Comparison of ENCODE assay signal across 1 cellular context in genomic region chr16:53346-54236, GRCh38.
TF ChIP-seq lines count a peak whose summit lies in the region.

Gene POLR3K, minus strand, starts transcription at chr16:53608. Its CDS starts 22 bp downstream, at chr16:53586.
Gene SNRNP25, plus strand, starts transcription at chr16:53828. Its CDS starts 189 bp downstream, at chr16:54017.

TF ChIP-seq in HepG2, 621 proteins besides CTCF, POLR2A, EP300 and RAD21 (continues in another document):
- TF ChIP-seq HNF1A (IDR thresholded peaks at IDR 0.05; ENCODE audit: low read depth) (no peak), HNF1A (CRISPR knock-in tag; IDR thresholded peaks at IDR 0.05; ENCODE audit: borderline replicate concordance) (no peak), SOX13 (IDR thresholded peaks at IDR 0.05) (no peak), SOX13 (CRISPR knock-in tag; conservative IDR thresholded peaks at IDR 0.05 in 1 of 2, IDR thresholded peaks at IDR 0.05 in 1 of 2) (no peak), ZNF441 (CRISPR knock-in tag; IDR thresholded peaks at IDR 0.05; ENCODE audit: borderline replicate concordance) (peak; percentile 25; the same call in 1 of the 2 replicates), ZBTB7A (CRISPR knock-in tag; IDR thresholded peaks at IDR 0.05) (peak; percentile 21; the same call in 1 of the 2 replicates), ZNF816 (CRISPR knock-in tag; IDR thresholded peaks at IDR 0.05; ENCODE audit: borderline replicate concordance) (no peak), FOXO1 (CRISPR knock-in tag; IDR thresholded peaks at IDR 0.05) (peak; percentile 5; the same call in 1 of the 2 replicates), ELK4 (CRISPR knock-in tag; IDR thresholded peaks at IDR 0.05; ENCODE audit: borderline replicate concordance) (no peak), NR3C1 (CRISPR knock-in tag; IDR thresholded peaks at IDR 0.05) (no peak), ZNF619 (CRISPR knock-in tag; IDR thresholded peaks at IDR 0.05) (0 out of 2 replicates have a peak, but pooled peaks have one; percentile 36), FOXJ3 (CRISPR knock-in tag; IDR thresholded peaks at IDR 0.05; ENCODE audit: borderline replicate concordance) (no peak), TCF7L2 (IDR thresholded peaks at IDR 0.05; ENCODE audit: low read depth, low read length) (no peak), ZSCAN12 (CRISPR knock-in tag; IDR thresholded peaks at IDR 0.05) (no peak), PAF1 (CRISPR knock-in tag; IDR thresholded peaks at IDR 0.05) (no peak), BRF2 (CRISPR knock-in tag; IDR thresholded peaks at IDR 0.05) (no peak), PAXIP1 (CRISPR knock-in tag; conservative IDR thresholded peaks at IDR 0.05) (0 out of 2 replicates have a peak, but pooled peaks have one; percentile 6), HNF1B (CRISPR knock-in tag; IDR thresholded peaks at IDR 0.05) (peak; percentile 43; the same call in 1 of the 2 replicates), ZNF263 (CRISPR knock-in tag; IDR thresholded peaks at IDR 0.05) (peak; percentile 48; the same call in 1 of the 2 replicates), TCF7 (IDR thresholded peaks at IDR 0.05; ENCODE audit: low read depth) (no peak), ZMAT3 (CRISPR knock-in tag; conservative IDR thresholded peaks at IDR 0.05) (peak; percentile 93), ZNF205 (CRISPR knock-in tag; IDR thresholded peaks at IDR 0.05) (peak; percentile 13; the same call in 1 of the 2 replicates), ZBTB7B (CRISPR knock-in tag; IDR thresholded peaks at IDR 0.05) (peak; percentile 69), ZNF234 (CRISPR knock-in tag; conservative IDR thresholded peaks at IDR 0.05) (peak; percentile 16; the same call in 1 of the 2 replicates), ZNF788 (CRISPR knock-in tag; IDR thresholded peaks at IDR 0.05; ENCODE audit: borderline replicate concordance) (peak; percentile 72; the same call in 1 of the 2 replicates), ZHX2 (IDR thresholded peaks at IDR 0.05; ENCODE audit: low read depth) (no peak), ZHX2 (CRISPR knock-in tag; IDR thresholded peaks at IDR 0.05; ENCODE audit: borderline replicate concordance) (no peak), ZNF24 (IDR thresholded peaks at IDR 0.05) (no peak), SALL1 (CRISPR knock-in tag; IDR thresholded peaks at IDR 0.05) (peak; percentile 28), PHF21A (CRISPR knock-in tag; IDR thresholded peaks at IDR 0.05) (peak; percentile 31; the same call in 1 of the 2 replicates), ZNF501 (CRISPR knock-in tag; IDR thresholded peaks at IDR 0.05) (peak; percentile 86; the same call in 1 of the 2 replicates), CHD2 (IDR thresholded peaks at IDR 0.05; ENCODE audit: low read depth, low read length) (peak; percentile 67), CBFB (CRISPR knock-in tag; IDR thresholded peaks at IDR 0.05) (peak; percentile 41; the same call in 1 of the 2 replicates)
- TF ChIP-seq, protein P1, sequence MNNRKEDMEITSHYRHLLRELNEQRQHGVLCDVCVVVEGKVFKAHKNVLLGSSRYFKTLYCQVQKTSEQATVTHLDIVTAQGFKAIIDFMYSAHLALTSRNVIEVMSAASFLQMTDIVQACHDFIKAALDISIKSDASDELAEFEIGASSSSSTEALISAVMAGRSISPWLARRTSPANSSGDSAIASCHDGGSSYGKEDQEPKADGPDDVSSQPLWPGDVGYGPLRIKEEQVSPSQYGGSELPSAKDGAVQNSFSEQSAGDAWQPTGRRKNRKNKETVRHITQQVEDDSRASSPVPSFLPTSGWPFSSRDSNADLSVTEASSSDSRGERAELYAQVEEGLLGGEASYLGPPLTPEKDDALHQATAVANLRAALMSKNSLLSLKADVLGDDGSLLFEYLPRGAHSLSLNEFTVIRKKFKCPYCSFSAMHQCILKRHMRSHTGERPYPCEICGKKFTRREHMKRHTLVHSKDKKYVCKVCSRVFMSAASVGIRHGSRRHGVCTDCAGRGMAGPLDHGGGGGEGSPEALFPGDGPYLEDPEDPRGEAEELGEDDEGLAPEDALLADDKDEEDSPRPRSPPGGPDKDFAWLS (CRISPR knock-in tag; IDR thresholded peaks at IDR 0.05; ENCODE audit: borderline replicate concordance): no peak
- TF ChIP-seq, protein P2, sequence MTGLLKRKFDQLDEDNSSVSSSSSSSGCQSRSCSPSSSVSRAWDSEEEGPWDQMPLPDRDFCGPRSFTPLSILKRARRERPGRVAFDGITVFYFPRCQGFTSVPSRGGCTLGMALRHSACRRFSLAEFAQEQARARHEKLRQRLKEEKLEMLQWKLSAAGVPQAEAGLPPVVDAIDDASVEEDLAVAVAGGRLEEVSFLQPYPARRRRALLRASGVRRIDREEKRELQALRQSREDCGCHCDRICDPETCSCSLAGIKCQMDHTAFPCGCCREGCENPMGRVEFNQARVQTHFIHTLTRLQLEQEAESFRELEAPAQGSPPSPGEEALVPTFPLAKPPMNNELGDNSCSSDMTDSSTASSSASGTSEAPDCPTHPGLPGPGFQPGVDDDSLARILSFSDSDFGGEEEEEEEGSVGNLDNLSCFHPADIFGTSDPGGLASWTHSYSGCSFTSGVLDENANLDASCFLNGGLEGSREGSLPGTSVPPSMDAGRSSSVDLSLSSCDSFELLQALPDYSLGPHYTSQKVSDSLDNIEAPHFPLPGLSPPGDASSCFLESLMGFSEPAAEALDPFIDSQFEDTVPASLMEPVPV (CRISPR knock-in tag; IDR thresholded peaks at IDR 0.05): no peak
- TF ChIP-seq, protein P3, sequence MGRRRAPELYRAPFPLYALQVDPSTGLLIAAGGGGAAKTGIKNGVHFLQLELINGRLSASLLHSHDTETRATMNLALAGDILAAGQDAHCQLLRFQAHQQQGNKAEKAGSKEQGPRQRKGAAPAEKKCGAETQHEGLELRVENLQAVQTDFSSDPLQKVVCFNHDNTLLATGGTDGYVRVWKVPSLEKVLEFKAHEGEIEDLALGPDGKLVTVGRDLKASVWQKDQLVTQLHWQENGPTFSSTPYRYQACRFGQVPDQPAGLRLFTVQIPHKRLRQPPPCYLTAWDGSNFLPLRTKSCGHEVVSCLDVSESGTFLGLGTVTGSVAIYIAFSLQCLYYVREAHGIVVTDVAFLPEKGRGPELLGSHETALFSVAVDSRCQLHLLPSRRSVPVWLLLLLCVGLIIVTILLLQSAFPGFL (CRISPR knock-in tag; IDR thresholded peaks at IDR 0.05): no peak
